ENCODE assay signal across 8 cellular contexts in the genomic region with DNA sequence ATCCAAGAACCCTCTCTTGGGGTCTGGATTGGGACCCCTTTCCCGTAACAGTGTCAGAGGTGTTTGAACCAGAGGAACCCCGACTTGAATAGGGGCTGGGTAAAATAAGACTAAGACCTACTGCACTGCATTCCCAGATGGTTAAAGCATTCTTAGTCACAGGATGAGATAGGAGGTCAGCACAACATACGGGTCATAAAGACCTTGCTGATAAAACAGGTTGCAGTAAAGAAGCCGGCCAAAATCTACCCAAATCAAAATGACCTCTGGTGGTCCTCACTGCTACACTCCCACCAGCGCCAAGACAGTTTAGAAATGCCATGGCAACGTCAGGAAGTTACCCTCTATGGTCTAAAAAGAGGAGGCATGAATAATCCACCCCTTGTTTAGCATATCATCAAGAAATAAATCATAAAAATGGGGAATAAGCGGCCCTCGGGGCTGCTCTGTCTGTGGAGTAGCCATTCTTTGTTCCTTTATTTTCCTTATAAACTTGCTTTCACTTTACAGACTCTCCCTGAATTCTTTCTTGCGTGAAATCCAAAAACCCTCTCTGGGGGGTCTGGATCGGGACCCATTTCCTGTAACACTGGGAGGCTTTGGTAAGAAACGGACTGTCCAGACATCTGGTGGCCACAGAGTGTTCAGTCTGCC. TPM values are rescaled to one million over a fixed set of nuclear protein-coding genes. Genes with fewer than 3 reads are reported as not detected.
DNase-seq lines count a peak whose midpoint lies in the region; ATAC-seq and TF ChIP-seq lines count a peak whose summit lies in the region.

No MANE protein-coding gene starts in this region.

- no peaks in the 10 kb centered on the region for H3K27me3 ChIP-seq in lower lobe of right lung (ENCODE audit: low read depth)
- no peaks in the 10 kb centered on the region for H3K27me3 ChIP-seq in effector memory CD4-positive, alpha-beta T cell (replicated peaks; ENCODE audit: control insufficient read depth, insufficient read depth, low read length, poor library complexity, severe bottlenecking)

- TF ChIP-seq CTCF in MCF 10A (IDR thresholded peaks at IDR 0.05; ENCODE audit: unreplicated experiment) = no peak
- no peak for TF ChIP-seq CTCF in lower lobe of right lung (IDR thresholded peaks at IDR 0.05)

- H3K4me1 ChIP-seq in lower lobe of right lung = peaks cover 17% of the 10 kb centered on the region
- peaks cover 7% of the 10 kb centered on the region for H3K4me1 ChIP-seq in effector memory CD4-positive, alpha-beta T cell (ENCODE audit: control insufficient read depth, insufficient read depth, low read length, poor library complexity, severe bottlenecking)

- no peak overlapping the region for H3K27ac Mint-ChIP-seq in stimulated activated naive CD8-positive, alpha-beta T cell treated with anti-CD3 and anti-CD28 coated beads, Interleukin-15, Interleukin-2, amounts not matched to agents 100 ng/mL and 50 ng/mL, for 24 hours
- H3K27ac Mint-ChIP-seq in MCF 10A (ENCODE audit: low read depth, unreplicated experiment) = peak overlapping the region; percentile 68

- POLR2A ChIA-PET in MCF 10A (lab: Yijun Ruan, JAX) = interaction anchor here (1.4 kb wide), 1 partner anchor 106 kb away, joined by 5 read pairs; no protein-coding TSS in a partner anchor

- BruUV-seq in MCF 10A (replicated peaks; lab: Mats Ljungman, UMichigan) = TSS peak; percentile 68

- H3K9me3 ChIP-seq in lower lobe of right lung = no peaks in the 10 kb centered on the region
- no peaks in the 10 kb centered on the region for H3K9me3 ChIP-seq in effector memory CD4-positive, alpha-beta T cell (ENCODE audit: control insufficient read depth, low read length)

- H3K27me3 Mint-ChIP-seq in stimulated activated naive CD8-positive, alpha-beta T cell treated with anti-CD3 and anti-CD28 coated beads, Interleukin-15, Interleukin-2, amounts not matched to agents 100 ng/mL and 50 ng/mL, for 24 hours = peaks cover 20% of the 10 kb centered on the region
- H3K27me3 Mint-ChIP-seq in MCF 10A (ENCODE audit: insufficient read depth, unreplicated experiment) = no peaks in the 10 kb centered on the region

- H3K36me3 Mint-ChIP-seq in stimulated activated naive CD8-positive, alpha-beta T cell treated with anti-CD3 and anti-CD28 coated beads, Interleukin-15, Interleukin-2, amounts not matched to agents 100 ng/mL and 50 ng/mL, for 24 hours (ENCODE audit: low read depth) = no peaks in the 10 kb centered on the region
- H3K36me3 Mint-ChIP-seq in MCF 10A (ENCODE audit: insufficient read depth, unreplicated experiment) = peaks cover 11% of the 10 kb centered on the region

- no peaks in the 10 kb centered on the region for H3K9me3 Mint-ChIP-seq in stimulated activated naive CD8-positive, alpha-beta T cell treated with anti-CD3 and anti-CD28 coated beads, Interleukin-15, Interleukin-2, amounts not matched to agents 100 ng/mL and 50 ng/mL, for 24 hours
- H3K9me3 Mint-ChIP-seq in MCF 10A (ENCODE audit: unreplicated experiment) = no peaks in the 10 kb centered on the region

- intact Hi-C loops in MCF 10A (cut with micrococcal nuclease) = loop anchor here (5.0 kb wide), 3 partner anchors 73 to 252 kb away; partner anchors contain the start of gene SLC35E1
- intact Hi-C loops in lower lobe of right lung (cut with DNase I) = no loop called here

- no peaks in the 10 kb centered on the region for H3K36me3 ChIP-seq in lower lobe of right lung
- no peaks in the 10 kb centered on the region for H3K36me3 ChIP-seq in effector memory CD4-positive, alpha-beta T cell (ENCODE audit: control insufficient read depth, insufficient read depth, low read length)

- no peak for ATAC-seq in stimulated activated naive CD8-positive, alpha-beta T cell treated with anti-CD3 and anti-CD28 coated beads, Interleukin-15, Interleukin-2, amounts not matched to agents 100 U/mL and 50 U/mL, for 24 hours
- ATAC-seq in lower lobe of right lung (no peak), HG03565 (IDR thresholded peaks at IDR 0.05; ENCODE audit: unreplicated experiment) (no peak), GM19328 (IDR thresholded peaks at IDR 0.05; ENCODE audit: unreplicated experiment) (no peak)

- peak overlapping the region; percentile 51 for H3K4me3 ChIP-seq in lower lobe of right lung
- no peak overlapping the region for H3K4me3 ChIP-seq in effector memory CD4-positive, alpha-beta T cell (ENCODE audit: insufficient read depth, low read depth, low read length, poor library complexity, severe bottlenecking)

- H3K27ac ChIP-seq in lower lobe of right lung = peak overlapping the region; percentile 66
- H3K27ac ChIP-seq in effector memory CD4-positive, alpha-beta T cell (ENCODE audit: insufficient read depth, low read length, poor library complexity, severe bottlenecking) = no peak overlapping the region

- CTCF ChIA-PET in MCF 10A (lab: Yijun Ruan, JAX) = interaction anchor here (1.0 kb wide), 1 partner anchor 44 kb away, joined by 3 read pairs; no protein-coding TSS in a partner anchor

- DNase-seq in stimulated activated naive CD8-positive, alpha-beta T cell treated with anti-CD3 and anti-CD28 coated beads, Interleukin-15, Interleukin-2, amounts not matched to agents 100 U/mL and 50 U/mL, for 24 hours = no peak
- no peak for DNase-seq in MCF 10A (ENCODE audit: unreplicated experiment)
- no peak for DNase-seq in lower lobe of right lung
- no peak for DNase-seq in effector memory CD4-positive, alpha-beta T cell
- no peak for DNase-seq in effector CD8-positive, alpha-beta T cell (lab: John Stamatoyannopoulos, UW)

- peak overlapping the region; percentile 52 for H3K4me3 Mint-ChIP-seq in stimulated activated naive CD8-positive, alpha-beta T cell treated with anti-CD3 and anti-CD28 coated beads, Interleukin-15, Interleukin-2, amounts not matched to agents 100 ng/mL and 50 ng/mL, for 24 hours
- H3K4me3 Mint-ChIP-seq in MCF 10A (ENCODE audit: unreplicated experiment) = peak overlapping the region; percentile 70

- H3K4me1 Mint-ChIP-seq in stimulated activated naive CD8-positive, alpha-beta T cell treated with anti-CD3 and anti-CD28 coated beads, Interleukin-15, Interleukin-2, amounts not matched to agents 100 ng/mL and 50 ng/mL, for 24 hours (ENCODE audit: low read depth) = peaks cover 17% of the 10 kb centered on the region
- H3K4me1 Mint-ChIP-seq in MCF 10A (ENCODE audit: insufficient read depth, unreplicated experiment) = peaks cover 28% of the 10 kb centered on the region

RNA-seq across cellular contexts. Expression of gene SIN3B, which starts 4.4 kb away (rescaled TPM):
- total RNA-seq in MCF 10A (2022) (56.0 and 66.6 TPM in 2 replicates), lower lobe of right lung (56.6 TPM)
